Comparison of ENCODE assay signal across 2 cellular contexts in genomic region chr3:12495749-12496452, GRCh38.
TF ChIP-seq lines count a peak whose summit lies in the region.

No MANE protein-coding gene starts in this region.

TF ChIP-seq in SK-N-SH, 30 proteins besides CTCF, POLR2A, EP300 and RAD21 (continued from another document):
- TF ChIP-seq MAX (IDR thresholded peaks at IDR 0.05; ENCODE audit: low read depth): no peak

TF ChIP-seq in SK-N-SH treated with all-trans-retinoic acid at 6 μM for 48 hours, 23 proteins besides CTCF, POLR2A, EP300 and RAD21 (continued from another document):
- TF ChIP-seq ZNF70 (CRISPR knock-in tag; IDR thresholded peaks at IDR 0.05) (no peak), ZNF565 (CRISPR knock-in tag; conservative IDR thresholded peaks at IDR 0.05; ENCODE audit: low read depth) (no peak), ARNTL (CRISPR knock-in tag; IDR thresholded peaks at IDR 0.05; ENCODE audit: borderline replicate concordance, low read depth) (no peak), GLIS3 (CRISPR knock-in tag; IDR thresholded peaks at IDR 0.05) (no peak), PPARA (CRISPR knock-in tag; IDR thresholded peaks at IDR 0.05; ENCODE audit: borderline replicate concordance) (no peak), ISL1 (CRISPR knock-in tag; IDR thresholded peaks at IDR 0.05) (no peak), SNAI2 (CRISPR knock-in tag; IDR thresholded peaks at IDR 0.05) (no peak)
